ENCODE assay signal across 1 cellular context in genomic region chr1:8121261-8122159, GRCh38.
TF ChIP-seq lines count a peak whose summit lies in the region.

No MANE protein-coding gene starts in this region.

TF ChIP-seq in HepG2, 621 proteins besides CTCF, POLR2A, EP300 and RAD21 (continued from another document and continues in another):
- TF ChIP-seq THAP9 (CRISPR knock-in tag; IDR thresholded peaks at IDR 0.05; ENCODE audit: borderline replicate concordance): 0 out of 2 replicates have a peak, but pooled peaks have one; percentile 34
- TF ChIP-seq, protein P1, sequence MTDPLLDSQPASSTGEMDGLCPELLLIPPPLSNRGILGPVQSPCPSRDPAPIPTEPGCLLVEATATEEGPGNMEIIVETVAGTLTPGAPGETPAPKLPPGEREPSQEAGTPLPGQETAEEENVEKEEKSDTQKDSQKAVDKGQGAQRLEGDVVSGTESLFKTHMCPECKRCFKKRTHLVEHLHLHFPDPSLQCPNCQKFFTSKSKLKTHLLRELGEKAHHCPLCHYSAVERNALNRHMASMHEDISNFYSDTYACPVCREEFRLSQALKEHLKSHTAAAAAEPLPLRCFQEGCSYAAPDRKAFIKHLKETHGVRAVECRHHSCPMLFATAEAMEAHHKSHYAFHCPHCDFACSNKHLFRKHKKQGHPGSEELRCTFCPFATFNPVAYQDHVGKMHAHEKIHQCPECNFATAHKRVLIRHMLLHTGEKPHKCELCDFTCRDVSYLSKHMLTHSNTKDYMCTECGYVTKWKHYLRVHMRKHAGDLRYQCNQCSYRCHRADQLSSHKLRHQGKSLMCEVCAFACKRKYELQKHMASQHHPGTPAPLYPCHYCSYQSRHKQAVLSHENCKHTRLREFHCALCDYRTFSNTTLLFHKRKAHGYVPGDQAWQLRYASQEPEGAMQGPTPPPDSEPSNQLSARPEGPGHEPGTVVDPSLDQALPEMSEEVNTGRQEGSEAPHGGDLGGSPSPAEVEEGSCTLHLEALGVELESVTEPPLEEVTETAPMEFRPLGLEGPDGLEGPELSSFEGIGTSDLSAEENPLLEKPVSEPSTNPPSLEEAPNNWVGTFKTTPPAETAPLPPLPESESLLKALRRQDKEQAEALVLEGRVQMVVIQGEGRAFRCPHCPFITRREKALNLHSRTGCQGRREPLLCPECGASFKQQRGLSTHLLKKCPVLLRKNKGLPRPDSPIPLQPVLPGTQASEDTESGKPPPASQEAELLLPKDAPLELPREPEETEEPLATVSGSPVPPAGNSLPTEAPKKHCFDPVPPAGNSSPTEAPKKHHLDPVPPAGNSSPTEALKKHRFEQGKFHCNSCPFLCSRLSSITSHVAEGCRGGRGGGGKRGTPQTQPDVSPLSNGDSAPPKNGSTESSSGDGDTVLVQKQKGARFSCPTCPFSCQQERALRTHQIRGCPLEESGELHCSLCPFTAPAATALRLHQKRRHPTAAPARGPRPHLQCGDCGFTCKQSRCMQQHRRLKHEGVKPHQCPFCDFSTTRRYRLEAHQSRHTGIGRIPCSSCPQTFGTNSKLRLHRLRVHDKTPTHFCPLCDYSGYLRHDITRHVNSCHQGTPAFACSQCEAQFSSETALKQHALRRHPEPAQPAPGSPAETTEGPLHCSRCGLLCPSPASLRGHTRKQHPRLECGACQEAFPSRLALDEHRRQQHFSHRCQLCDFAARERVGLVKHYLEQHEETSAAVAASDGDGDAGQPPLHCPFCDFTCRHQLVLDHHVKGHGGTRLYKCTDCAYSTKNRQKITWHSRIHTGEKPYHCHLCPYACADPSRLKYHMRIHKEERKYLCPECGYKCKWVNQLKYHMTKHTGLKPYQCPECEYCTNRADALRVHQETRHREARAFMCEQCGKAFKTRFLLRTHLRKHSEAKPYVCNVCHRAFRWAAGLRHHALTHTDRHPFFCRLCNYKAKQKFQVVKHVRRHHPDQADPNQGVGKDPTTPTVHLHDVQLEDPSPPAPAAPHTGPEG (CRISPR knock-in tag; IDR thresholded peaks at IDR 0.05): no peak
- 0 out of 2 replicates have a peak, but pooled peaks have one; percentile 20 for TF ChIP-seq ZFP36L1 (CRISPR knock-in tag; IDR thresholded peaks at IDR 0.05)
- 0 out of 2 replicates have a peak, but pooled peaks have one; percentile 10 for TF ChIP-seq KDM3A (CRISPR knock-in tag; IDR thresholded peaks at IDR 0.05; ENCODE audit: low read depth)
- TF ChIP-seq, protein P2, sequence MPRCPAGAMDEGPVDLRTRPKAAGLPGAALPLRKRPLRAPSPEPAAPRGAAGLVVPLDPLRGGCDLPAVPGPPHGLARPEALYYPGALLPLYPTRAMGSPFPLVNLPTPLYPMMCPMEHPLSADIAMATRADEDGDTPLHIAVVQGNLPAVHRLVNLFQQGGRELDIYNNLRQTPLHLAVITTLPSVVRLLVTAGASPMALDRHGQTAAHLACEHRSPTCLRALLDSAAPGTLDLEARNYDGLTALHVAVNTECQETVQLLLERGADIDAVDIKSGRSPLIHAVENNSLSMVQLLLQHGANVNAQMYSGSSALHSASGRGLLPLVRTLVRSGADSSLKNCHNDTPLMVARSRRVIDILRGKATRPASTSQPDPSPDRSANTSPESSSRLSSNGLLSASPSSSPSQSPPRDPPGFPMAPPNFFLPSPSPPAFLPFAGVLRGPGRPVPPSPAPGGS (CRISPR knock-in tag; IDR thresholded peaks at IDR 0.05): no peak
- peak; percentile 1; the same call in 1 of the 2 replicates for TF ChIP-seq SOX5 (CRISPR knock-in tag; IDR thresholded peaks at IDR 0.05; ENCODE audit: borderline replicate concordance)
- no peak; the same call in 1 of the 2 replicates for TF ChIP-seq CREM (IDR thresholded peaks at IDR 0.05)
- no peak for TF ChIP-seq CREM (CRISPR knock-in tag; IDR thresholded peaks at IDR 0.05)
- no peak for TF ChIP-seq NFE2L1 (CRISPR knock-in tag; IDR thresholded peaks at IDR 0.05; ENCODE audit: borderline replicate concordance)
- TF ChIP-seq KAT7 (CRISPR knock-in tag; IDR thresholded peaks at IDR 0.05; ENCODE audit: borderline replicate concordance): 0 out of 2 replicates have a peak, but pooled peaks have one; percentile 46
- no peak for TF ChIP-seq ZNF839 (CRISPR knock-in tag; IDR thresholded peaks at IDR 0.05; ENCODE audit: borderline replicate concordance)
- TF ChIP-seq ZNF816 (CRISPR knock-in tag; IDR thresholded peaks at IDR 0.05; ENCODE audit: borderline replicate concordance): 0 out of 2 replicates have a peak, but pooled peaks have one; percentile 21
- peak; percentile 40; the same call in 1 of the 2 replicates for TF ChIP-seq NFIC (IDR thresholded peaks at IDR 0.05; ENCODE audit: low read length)
- TF ChIP-seq NR2F1 (CRISPR knock-in tag; IDR thresholded peaks at IDR 0.05): 0 out of 4 replicates have a peak, but pooled peaks of 1 of the 2 experiments have one; percentile 40
- peak; percentile 52; the same call in 1 of the 2 replicates for TF ChIP-seq ZNF350 (CRISPR knock-in tag; IDR thresholded peaks at IDR 0.05; ENCODE audit: borderline replicate concordance, low read depth)
- TF ChIP-seq ONECUT2 (CRISPR knock-in tag; IDR thresholded peaks at IDR 0.05): peak; percentile 66
- TF ChIP-seq ZNF768 (CRISPR knock-in tag; IDR thresholded peaks at IDR 0.05): no peak
- no peak for TF ChIP-seq ZFP36 (IDR thresholded peaks at IDR 0.05; ENCODE audit: borderline replicate concordance, low read depth, low read length, partially characterized antibody)
- TF ChIP-seq, protein P3, sequence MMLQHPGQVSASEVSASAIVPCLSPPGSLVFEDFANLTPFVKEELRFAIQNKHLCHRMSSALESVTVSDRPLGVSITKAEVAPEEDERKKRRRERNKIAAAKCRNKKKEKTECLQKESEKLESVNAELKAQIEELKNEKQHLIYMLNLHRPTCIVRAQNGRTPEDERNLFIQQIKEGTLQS (CRISPR knock-in tag; IDR thresholded peaks at IDR 0.05): peak; percentile 57; the same call in 1 of the 2 replicates
- no peak for TF ChIP-seq HDAC1 (CRISPR knock-in tag; IDR thresholded peaks at IDR 0.05)
- TF ChIP-seq SP4 (CRISPR knock-in tag; IDR thresholded peaks at IDR 0.05): 0 out of 2 replicates have a peak, but pooled peaks have one; percentile 2
- no peak for TF ChIP-seq TBL1XR1 (IDR thresholded peaks at IDR 0.05; ENCODE audit: borderline replicate concordance, low read length, partially characterized antibody)
- no peak for TF ChIP-seq TBX2 (CRISPR knock-in tag; IDR thresholded peaks at IDR 0.05; ENCODE audit: borderline replicate concordance)
- TF ChIP-seq ZNF878 (CRISPR knock-in tag; IDR thresholded peaks at IDR 0.05): 0 out of 2 replicates have a peak, but pooled peaks have one; percentile 11
- TF ChIP-seq FOXA1 (IDR thresholded peaks at IDR 0.05): no peak
- 0 out of 2 replicates have a peak, but pooled peaks have one; percentile 5 for TF ChIP-seq FOXA1 (CRISPR knock-in tag; IDR thresholded peaks at IDR 0.05)
- TF ChIP-seq POLR2G (IDR thresholded peaks at IDR 0.05; ENCODE audit: low read depth, low read length): peak; percentile 21; the same call in 1 of the 2 replicates
- peak; percentile 73; the same call in 1 of the 2 replicates for TF ChIP-seq JUND (CRISPR knock-in tag; IDR thresholded peaks at IDR 0.05)
- TF ChIP-seq RBFOX2 (IDR thresholded peaks at IDR 0.05; ENCODE audit: low read depth, low read length): peak; percentile 60; the same call in 1 of the 2 replicates
- TF ChIP-seq YEATS2 (CRISPR knock-in tag; IDR thresholded peaks at IDR 0.05; ENCODE audit: borderline replicate concordance): 0 out of 2 replicates have a peak, but pooled peaks have one; percentile 6
- TF ChIP-seq MIXL1 (CRISPR knock-in tag; IDR thresholded peaks at IDR 0.05): 0 out of 2 replicates have a peak, but pooled peaks have one; percentile 2
- TF ChIP-seq, protein P4, sequence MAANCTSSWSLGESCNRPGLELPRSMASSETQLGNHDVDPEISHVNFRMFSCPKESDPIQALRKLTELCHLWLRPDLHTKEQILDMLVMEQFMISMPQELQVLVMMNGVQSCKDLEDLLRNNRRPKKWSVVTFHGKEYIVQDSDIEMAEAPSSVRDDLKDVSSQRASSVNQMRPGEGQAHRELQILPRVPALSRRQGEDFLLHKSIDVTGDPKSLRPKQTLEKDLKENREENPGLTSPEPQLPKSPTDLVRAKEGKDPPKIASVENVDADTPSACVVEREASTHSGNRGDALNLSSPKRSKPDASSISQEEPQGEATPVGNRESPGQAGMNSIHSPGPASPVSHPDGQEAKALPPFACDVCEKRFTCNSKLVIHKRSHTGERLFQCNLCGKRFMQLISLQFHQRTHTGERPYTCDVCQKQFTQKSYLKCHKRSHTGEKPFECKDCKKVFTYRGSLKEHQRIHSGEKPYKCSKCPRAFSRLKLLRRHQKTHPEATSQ (CRISPR knock-in tag; IDR thresholded peaks at IDR 0.05; ENCODE audit: borderline replicate concordance): no peak
- 0 out of 2 replicates have a peak, but pooled peaks have one; percentile 37 for TF ChIP-seq ZNF451 (CRISPR knock-in tag; IDR thresholded peaks at IDR 0.05)
- no peak for TF ChIP-seq NR3C1 (CRISPR knock-in tag; IDR thresholded peaks at IDR 0.05)
- no peak for TF ChIP-seq SIN3B (IDR thresholded peaks at IDR 0.05; ENCODE audit: low read length)
- TF ChIP-seq HOXD1 (CRISPR knock-in tag; IDR thresholded peaks at IDR 0.05): 0 out of 2 replicates have a peak, but pooled peaks have one; percentile 17
- no peak for TF ChIP-seq ZNF557 (CRISPR knock-in tag; IDR thresholded peaks at IDR 0.05)
- TF ChIP-seq, protein P5, sequence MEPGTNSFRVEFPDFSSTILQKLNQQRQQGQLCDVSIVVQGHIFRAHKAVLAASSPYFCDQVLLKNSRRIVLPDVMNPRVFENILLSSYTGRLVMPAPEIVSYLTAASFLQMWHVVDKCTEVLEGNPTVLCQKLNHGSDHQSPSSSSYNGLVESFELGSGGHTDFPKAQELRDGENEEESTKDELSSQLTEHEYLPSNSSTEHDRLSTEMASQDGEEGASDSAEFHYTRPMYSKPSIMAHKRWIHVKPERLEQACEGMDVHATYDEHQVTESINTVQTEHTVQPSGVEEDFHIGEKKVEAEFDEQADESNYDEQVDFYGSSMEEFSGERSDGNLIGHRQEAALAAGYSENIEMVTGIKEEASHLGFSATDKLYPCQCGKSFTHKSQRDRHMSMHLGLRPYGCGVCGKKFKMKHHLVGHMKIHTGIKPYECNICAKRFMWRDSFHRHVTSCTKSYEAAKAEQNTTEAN (CRISPR knock-in tag; conservative IDR thresholded peaks at IDR 0.05): no peak
- TF ChIP-seq SALL1 (CRISPR knock-in tag; IDR thresholded peaks at IDR 0.05): peak; percentile 59; the same call in 1 of the 2 replicates
- 0 out of 2 replicates have a peak, but pooled peaks have one; percentile 5 for TF ChIP-seq STAG1 (CRISPR knock-in tag; IDR thresholded peaks at IDR 0.05)
- peak; percentile 5; the same call in 1 of the 2 replicates for TF ChIP-seq ZNF670 (CRISPR knock-in tag; IDR thresholded peaks at IDR 0.05; ENCODE audit: borderline replicate concordance)
- TF ChIP-seq ZBTB38 (CRISPR knock-in tag; IDR thresholded peaks at IDR 0.05): peak; percentile 36
- no peak for TF ChIP-seq ZNF124 (CRISPR knock-in tag; IDR thresholded peaks at IDR 0.05)
- TF ChIP-seq SMAD1 (CRISPR knock-in tag; IDR thresholded peaks at IDR 0.05; ENCODE audit: borderline replicate concordance, low read depth): peak; percentile 68; the same call in 1 of the 2 replicates
- TF ChIP-seq HNF4G (IDR thresholded peaks at IDR 0.05; ENCODE audit: borderline replicate concordance, low read depth, low read length): no peak
- TF ChIP-seq HNF4G (CRISPR knock-in tag; IDR thresholded peaks at IDR 0.05; ENCODE audit: borderline replicate concordance, low read depth): no peak
- TF ChIP-seq, protein P6, sequence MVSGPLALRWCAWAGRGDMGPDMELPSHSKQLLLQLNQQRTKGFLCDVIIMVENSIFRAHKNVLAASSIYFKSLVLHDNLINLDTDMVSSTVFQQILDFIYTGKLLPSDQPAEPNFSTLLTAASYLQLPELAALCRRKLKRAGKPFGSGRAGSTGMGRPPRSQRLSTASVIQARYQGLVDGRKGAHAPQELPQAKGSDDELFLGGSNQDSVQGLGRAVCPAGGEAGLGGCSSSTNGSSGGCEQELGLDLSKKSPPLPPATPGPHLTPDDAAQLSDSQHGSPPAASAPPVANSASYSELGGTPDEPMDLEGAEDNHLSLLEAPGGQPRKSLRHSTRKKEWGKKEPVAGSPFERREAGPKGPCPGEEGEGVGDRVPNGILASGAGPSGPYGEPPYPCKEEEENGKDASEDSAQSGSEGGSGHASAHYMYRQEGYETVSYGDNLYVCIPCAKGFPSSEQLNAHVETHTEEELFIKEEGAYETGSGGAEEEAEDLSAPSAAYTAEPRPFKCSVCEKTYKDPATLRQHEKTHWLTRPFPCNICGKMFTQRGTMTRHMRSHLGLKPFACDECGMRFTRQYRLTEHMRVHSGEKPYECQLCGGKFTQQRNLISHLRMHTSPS (CRISPR knock-in tag; IDR thresholded peaks at IDR 0.05; ENCODE audit: low read depth): 0 out of 2 replicates have a peak, but pooled peaks have one; percentile 42
- no peak for TF ChIP-seq ZNF577 (CRISPR knock-in tag; IDR thresholded peaks at IDR 0.05; ENCODE audit: borderline replicate concordance, low read depth)
- TF ChIP-seq THRA (CRISPR knock-in tag; IDR thresholded peaks at IDR 0.05; ENCODE audit: borderline replicate concordance): no peak
